Comparison of ENCODE assay signal across 8 cellular contexts in the genomic region with DNA sequence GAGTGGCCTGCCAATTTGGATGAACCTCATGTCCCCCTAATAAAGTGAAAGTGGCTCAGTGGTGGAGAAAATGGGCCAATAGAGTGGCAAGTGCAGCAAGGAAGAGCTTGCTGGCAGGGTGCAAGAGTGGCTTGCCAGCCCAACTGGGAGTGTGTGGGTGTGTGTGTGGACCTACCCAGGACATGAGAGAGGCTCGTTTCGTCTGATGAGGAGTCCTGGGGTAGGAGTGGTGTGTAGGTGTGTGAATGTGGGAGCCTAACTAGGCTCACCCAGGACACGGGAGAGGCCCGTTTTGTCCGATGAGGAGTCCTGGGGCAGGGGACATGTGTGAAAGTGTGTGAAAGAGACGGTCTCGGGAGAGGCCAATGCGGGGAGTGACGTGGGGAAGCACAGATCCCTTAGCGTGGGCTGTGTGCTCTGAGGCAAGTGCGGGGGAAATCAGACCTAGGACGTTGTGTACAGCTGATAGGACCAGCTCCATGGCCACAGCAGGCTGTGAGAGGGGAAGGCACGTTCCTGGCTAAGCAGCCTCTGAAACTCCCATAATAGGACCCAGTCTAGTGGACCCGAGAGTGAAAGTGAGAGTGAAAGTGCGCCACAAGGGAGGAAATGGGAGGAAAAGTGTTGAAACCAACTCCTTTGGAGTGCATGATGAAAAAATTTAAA. TPM values are rescaled to one million over a fixed set of nuclear protein-coding genes. Genes with fewer than 3 reads are reported as not detected.
DNase-seq lines count a peak whose midpoint lies in the region; ATAC-seq lines count a peak whose summit lies in the region.

No MANE protein-coding gene starts in this region.

- peak overlapping the region; percentile 82 for H3K27ac Mint-ChIP-seq in activated naive CD4-positive, alpha-beta T cell treated with anti-CD3 and anti-CD28 coated beads for 36 hours

- H3K27me3 ChIP-seq in iPS-20b (ENCODE audit: insufficient read depth, low read length) = no peaks in the 10 kb centered on the region; the same call in 1 of the 2 replicates
- H3K27me3 ChIP-seq in stomach smooth muscle (ENCODE audit: control insufficient read depth in 1 of 2, insufficient read depth in 2 of 2, low read length in 2 of 2) = peaks cover 0 to 7% of the 10 kb centered on the region in 2 donors

- H3K27me3 Mint-ChIP-seq in activated naive CD4-positive, alpha-beta T cell treated with anti-CD3 and anti-CD28 coated beads for 36 hours (ENCODE audit: low read depth) = no peaks in the 10 kb centered on the region

- no peaks in the 10 kb centered on the region for H3K9me3 Mint-ChIP-seq in activated naive CD4-positive, alpha-beta T cell treated with anti-CD3 and anti-CD28 coated beads for 36 hours

- H3K36me3 Mint-ChIP-seq in activated naive CD4-positive, alpha-beta T cell treated with anti-CD3 and anti-CD28 coated beads for 36 hours (ENCODE audit: low read depth) = no peaks in the 10 kb centered on the region

- DNase-seq in LHCN-M2 (ENCODE audit: low read depth) = peak; percentile 12
- peak; percentile 33 for DNase-seq in activated naive CD4-positive, alpha-beta T cell treated with anti-CD3 and anti-CD28 coated beads for 36 hours
- DNase-seq in NCI-H128 (lab: John Stamatoyannopoulos, UW; ENCODE audit: unreplicated experiment) = no peak
- no peak for DNase-seq in NCI-H187 (lab: John Stamatoyannopoulos, UW)

- no peak for ATAC-seq in GM18498 (IDR thresholded peaks at IDR 0.05; ENCODE audit: unreplicated experiment)
- no peak for ATAC-seq in GM18520 (IDR thresholded peaks at IDR 0.05; ENCODE audit: unreplicated experiment)

- H3K36me3 ChIP-seq in iPS-20b (ENCODE audit: insufficient read depth, low read depth, low read length) = no peaks in the 10 kb centered on the region
- no peaks in the 10 kb centered on the region for H3K36me3 ChIP-seq in stomach smooth muscle (ENCODE audit: control insufficient read depth in 2 of 2, insufficient read depth in 2 of 2, low read length in 2 of 2)

- no peaks in the 10 kb centered on the region for H3K9me3 ChIP-seq in iPS-20b (ENCODE audit: insufficient read depth, low read depth, low read length)
- no peaks in the 10 kb centered on the region for H3K9me3 ChIP-seq in stomach smooth muscle (ENCODE audit: control insufficient read depth in 2 of 2, low read length in 2 of 2)

- CTCF ChIA-PET in activated naive CD4-positive, alpha-beta T cell treated with anti-CD3 and anti-CD28 coated beads for 36 hours (lab: Charles Lee) = interaction anchor here (3.3 kb wide), 1 partner anchor 17 kb away, joined by 17 read pairs; no protein-coding TSS in a partner anchor

- peak overlapping the region; percentile 49 for H3K27ac ChIP-seq in iPS-20b (ENCODE audit: low read length)
- peak overlapping the region; percentile 60 for H3K27ac ChIP-seq in stomach smooth muscle (ENCODE audit: low read length)

- intact Hi-C loops in activated naive CD4-positive, alpha-beta T cell treated with anti-CD3 and anti-CD28 coated beads for 36 hours (cut with micrococcal nuclease) = no loop called here

- H3K4me1 ChIP-seq in iPS-20b (ENCODE audit: insufficient read depth, low read length) (peaks cover 12% of the 10 kb centered on the region; the same call in 1 of the 2 replicates), stomach smooth muscle (ENCODE audit: control insufficient read depth, insufficient read depth, low read length) (peaks cover 7% of the 10 kb centered on the region)

- peak overlapping the region; percentile 64 for H3K4me3 Mint-ChIP-seq in activated naive CD4-positive, alpha-beta T cell treated with anti-CD3 and anti-CD28 coated beads for 36 hours

- peak overlapping the region; percentile 54 for H3K4me3 ChIP-seq in iPS-20b (ENCODE audit: low read length)
- peak overlapping the region; percentile 64 to 68 for H3K4me3 ChIP-seq in stomach smooth muscle (ENCODE audit: low read length in 2 of 2)

- H3K9ac ChIP-seq in iPS-20b (ENCODE audit: low read depth, low read length) (peak overlapping the region; percentile 69), stomach smooth muscle (ENCODE audit: low read length in 2 of 2) (peak overlapping the region; percentile 60 to 63)

- H3K4me1 Mint-ChIP-seq in activated naive CD4-positive, alpha-beta T cell treated with anti-CD3 and anti-CD28 coated beads for 36 hours (ENCODE audit: low read depth) = peaks cover 17% of the 10 kb centered on the region

RNA-seq across cellular contexts. Expression of gene GAGE10, which starts 5.3 kb away (rescaled TPM):
- total RNA-seq in LHCN-M2 (2014; rRNA removed) = not detected in 2 replicates
- polyA plus RNA-seq in LHCN-M2 (2012) = 0.13 TPM
- not detected for total RNA-seq in activated naive CD4-positive, alpha-beta T cell treated with anti-CD3 and anti-CD28 coated beads for 36 hours

RNA-seq across cellular contexts. Expression of gene GAGE12J, which starts 13.1 kb away (rescaled TPM):
- not detected in 2 replicates for total RNA-seq in LHCN-M2 (2014; rRNA removed)
- polyA plus RNA-seq in LHCN-M2 (2012) = not detected
- not detected for total RNA-seq in activated naive CD4-positive, alpha-beta T cell treated with anti-CD3 and anti-CD28 coated beads for 36 hours

RNA-seq across cellular contexts. Expression of gene GAGE13, which starts 22.6 kb away (rescaled TPM):
- total RNA-seq in LHCN-M2 (2014; rRNA removed) = not detected in 2 replicates
- polyA plus RNA-seq in LHCN-M2 (2012) = not detected
- not detected for total RNA-seq in activated naive CD4-positive, alpha-beta T cell treated with anti-CD3 and anti-CD28 coated beads for 36 hours

RNA-seq across cellular contexts. Expression of gene PPP1R3F, which starts 39.1 kb away (rescaled TPM):
- total RNA-seq in LHCN-M2 (2014; rRNA removed) = 6.1 and 6.9 TPM in 2 replicates
- 4.8 TPM for polyA plus RNA-seq in LHCN-M2 (2012)
- total RNA-seq in activated naive CD4-positive, alpha-beta T cell treated with anti-CD3 and anti-CD28 coated beads for 36 hours = 1 to 10 TPM; 2.4 to 3.4 TPM

RNA-seq across cellular contexts. Expression of gene FOXP3, which starts 44.2 kb away (rescaled TPM):
- 0.13 TPM in 1 of 2 replicates, not detected in the other for total RNA-seq in LHCN-M2 (2014; rRNA removed)
- polyA plus RNA-seq in LHCN-M2 (2012) = 0.12 TPM
- total RNA-seq in activated naive CD4-positive, alpha-beta T cell treated with anti-CD3 and anti-CD28 coated beads for 36 hours = 1 to 10 TPM; 7.1 to 7.5 TPM

Comparison
In these comparisons a context has a peak if more than half of its experiments do, and no peak if none do; other contexts are left out.
1. DNase-seq: peak in LHCN-M2 (single experiment) and activated naive CD4-positive, alpha-beta T cell treated with anti-CD3 and anti-CD28 coated beads for 36 hours (single experiment); none in NCI-H128 (single experiment) and NCI-H187 (0 of 2).